ENCODE assay signal across 9 cellular contexts in genomic region chr2:230457073-230457768, GRCh38. TPM values are rescaled to one million over a fixed set of nuclear protein-coding genes. Genes with fewer than 3 reads are reported as not detected.
DNase-seq lines count a peak whose midpoint lies in the region.
"Had no signal": no experiment of that assay in that cellular context is flagged by ENCODE, and none has a peak within 500 bp of the region (broad histone marks: within the 10 kb centered on the region; RNA-seq: fewer than 3 reads in every experiment).

No MANE protein-coding gene starts in this region.

- peak overlapping the region; percentile 27 for H3K4me3 Mint-ChIP-seq in activated CD4-positive, alpha-beta T cell treated with anti-CD3 and anti-CD28 coated beads, Interleukin-2, amount 10 ng/mL, durations not matched to agents 24 days and 14 days
- H3K4me3 Mint-ChIP-seq in stimulated activated naive CD8-positive, alpha-beta T cell treated with anti-CD3 and anti-CD28 coated beads, Interleukin-15, Interleukin-2, amounts not matched to agents 100 ng/mL and 50 ng/mL, for 24 hours, result peak overlapping the region; percentile 21

- DNase-seq in activated CD4-positive, alpha-beta T cell treated with anti-CD3 and anti-CD28 coated beads, Interleukin-2, amount 10 ng/mL, durations not matched to agents 24 days and 14 days, result no peak
- DNase-seq in activated CD4-positive, alpha-beta T cell treated with anti-CD3 and anti-CD28 coated beads for 1 hour, result no peak
- DNase-seq in SIG-M5 (lab: John Stamatoyannopoulos, UW) (peak; percentile 88), globus pallidus (ENCODE audit: low spot score) (peak; percentile 45), kidney glomerular epithelial cell (lab: John Stamatoyannopoulos, UW) (no peak), cerebellum (ENCODE audit: low spot score) (no peak)
- DNase-seq in NK-92 treated with Interleukin-12 subunit alpha and Interleukin-12 subunit beta, amount 100 ng/mL, for 24 hours (lab: John Stamatoyannopoulos, UW), result no peak
- DNase-seq: transverse colon had no signal

- peaks cover 63% of the 10 kb centered on the region for H3K4me1 Mint-ChIP-seq in activated CD4-positive, alpha-beta T cell treated with anti-CD3 and anti-CD28 coated beads, Interleukin-2, amount 10 ng/mL, durations not matched to agents 24 days and 14 days
- H3K4me1 Mint-ChIP-seq in stimulated activated naive CD8-positive, alpha-beta T cell treated with anti-CD3 and anti-CD28 coated beads, Interleukin-15, Interleukin-2, amounts not matched to agents 100 ng/mL and 50 ng/mL, for 24 hours (ENCODE audit: low read depth), result peaks cover 69% of the 10 kb centered on the region

- no peaks in the 10 kb centered on the region for H3K27me3 Mint-ChIP-seq in activated CD4-positive, alpha-beta T cell treated with anti-CD3 and anti-CD28 coated beads, Interleukin-2, amount 10 ng/mL, durations not matched to agents 24 days and 14 days
- H3K27me3 Mint-ChIP-seq in stimulated activated naive CD8-positive, alpha-beta T cell treated with anti-CD3 and anti-CD28 coated beads, Interleukin-15, Interleukin-2, amounts not matched to agents 100 ng/mL and 50 ng/mL, for 24 hours, result no peaks in the 10 kb centered on the region

- peaks cover 29% of the 10 kb centered on the region for H3K9me3 Mint-ChIP-seq in activated CD4-positive, alpha-beta T cell treated with anti-CD3 and anti-CD28 coated beads, Interleukin-2, amount 10 ng/mL, durations not matched to agents 24 days and 14 days
- peaks cover 21% of the 10 kb centered on the region for H3K9me3 Mint-ChIP-seq in stimulated activated naive CD8-positive, alpha-beta T cell treated with anti-CD3 and anti-CD28 coated beads, Interleukin-15, Interleukin-2, amounts not matched to agents 100 ng/mL and 50 ng/mL, for 24 hours

- intact Hi-C loops in activated CD4-positive, alpha-beta T cell treated with anti-CD3 and anti-CD28 coated beads, Interleukin-2, amount 10 ng/mL, durations not matched to agents 24 days and 14 days (cut with micrococcal nuclease), result loop anchor here (1.0 kb wide), 1 partner anchor 9 kb away; no protein-coding TSS in a partner anchor

- peaks cover 93% of the 10 kb centered on the region for H3K36me3 Mint-ChIP-seq in activated CD4-positive, alpha-beta T cell treated with anti-CD3 and anti-CD28 coated beads, Interleukin-2, amount 10 ng/mL, durations not matched to agents 24 days and 14 days (ENCODE audit: low read depth)
- peaks cover 92% of the 10 kb centered on the region for H3K36me3 Mint-ChIP-seq in stimulated activated naive CD8-positive, alpha-beta T cell treated with anti-CD3 and anti-CD28 coated beads, Interleukin-15, Interleukin-2, amounts not matched to agents 100 ng/mL and 50 ng/mL, for 24 hours (ENCODE audit: low read depth)

- H3K27ac Mint-ChIP-seq in activated CD4-positive, alpha-beta T cell treated with anti-CD3 and anti-CD28 coated beads, Interleukin-2, amount 10 ng/mL, durations not matched to agents 24 days and 14 days, result peak overlapping the region; percentile 78
- H3K27ac Mint-ChIP-seq in stimulated activated naive CD8-positive, alpha-beta T cell treated with anti-CD3 and anti-CD28 coated beads, Interleukin-15, Interleukin-2, amounts not matched to agents 100 ng/mL and 50 ng/mL, for 24 hours, result peak overlapping the region; percentile 82

RNA-seq across cellular contexts. Expression of gene SP100, which starts 41.2 kb away (rescaled TPM):
- total RNA-seq in activated CD4-positive, alpha-beta T cell treated with anti-CD3 and anti-CD28 coated beads, Interleukin-2, amount 10 ng/mL, durations not matched to agents 24 days and 14 days, result 162 and 165 TPM in 2 replicates
- 7.3 TPM for total RNA-seq in cerebellum

Comparison
In these comparisons a context has a peak if more than half of its experiments do, and no peak if none do; other contexts are left out.
1. DNase-seq: peak in SIG-M5 (single experiment) and globus pallidus (single experiment); none in activated CD4-positive, alpha-beta T cell treated with anti-CD3 and anti-CD28 coated beads, Interleukin-2, amount 10 ng/mL, durations not matched to agents 24 days and 14 days (single experiment), activated CD4-positive, alpha-beta T cell treated with anti-CD3 and anti-CD28 coated beads for 1 hour (single experiment), kidney glomerular epithelial cell (single experiment), cerebellum (single experiment) and NK-92 treated with Interleukin-12 subunit alpha and Interleukin-12 subunit beta, amount 100 ng/mL, for 24 hours (single experiment).
2. RNA of gene SP100, which starts 41.2 kb away (total RNA-seq): 162 to 165 TPM in activated CD4-positive, alpha-beta T cell treated with anti-CD3 and anti-CD28 coated beads, Interleukin-2, amount 10 ng/mL, durations not matched to agents 24 days and 14 days; 7.3 TPM in cerebellum (single experiment); every median in the first group is over 10 times any median in the second.